Comparison of ENCODE assay signal across 24 cellular contexts in genomic region chr4:137212601-137213000, GRCh38.
"Had no signal": no experiment of that assay in that cellular context is flagged by ENCODE, and none has a peak within 500 bp of the region (broad histone marks: within the 10 kb centered on the region; RNA-seq: fewer than 3 reads in every experiment).

No MANE protein-coding gene starts in this region.

- H3K4me2 ChIP-seq: hepatocyte, smooth muscle cell had no signal

- H3K27me3 Mint-ChIP-seq: activated naive CD4-positive, alpha-beta T cell treated with anti-CD3 and anti-CD28 coated beads, Interleukin-2, amount 50 U/mL, for 24 hours; dendritic cell treated with granulocyte-macrophage colony-stimulating factor and Interleukin-4, amounts not matched to agents 40 ng/mL and 50 ng/mL, for 4 days; natural killer cell treated with Interleukin-12 subunit alpha and Interleukin-12 subunit beta and Interleukin-15 and Interleukin-18, amount 100 ng/mL, for 72 hours; stimulated activated memory B cell treated with anti-CD40 and anti-IgM and Interleukin-4, amounts not matched to agents 10 μg/mL and 1 μg/mL and 100 μg/mL, for 72 hours; type B pancreatic cell had no signal

- H3K36me3 Mint-ChIP-seq: activated naive CD4-positive, alpha-beta T cell treated with anti-CD3 and anti-CD28 coated beads, Interleukin-2, amount 50 U/mL, for 24 hours; natural killer cell treated with Interleukin-12 subunit alpha and Interleukin-12 subunit beta and Interleukin-15 and Interleukin-18, amount 100 ng/mL, for 72 hours; stimulated activated memory B cell treated with anti-CD40 and anti-IgM and Interleukin-4, amounts not matched to agents 10 μg/mL and 1 μg/mL and 100 μg/mL, for 72 hours; type B pancreatic cell had no signal

- H3K4me3 ChIP-seq: hepatocyte, left ventricle myocardium inferior, sigmoid colon, smooth muscle cell, stomach, thoracic aorta, vagina had no signal

- H3K36me3 ChIP-seq: brain microvascular endothelial cell, left ventricle myocardium inferior, sigmoid colon, stomach, thoracic aorta, vagina had no signal

- H3K27ac Mint-ChIP-seq: activated CD8-positive, alpha-beta T cell treated with anti-CD3 and anti-CD28 coated beads, Interleukin-2, amount 10 ng/mL, durations not matched to agents 7 days and 5 days; activated naive CD4-positive, alpha-beta T cell treated with anti-CD3 and anti-CD28 coated beads, Interleukin-2, amount 50 U/mL, for 24 hours; activated T-helper 1 cell treated with anti-CD3 and anti-CD28 coated beads, Interleukin-12 subunit alpha, Interleukin-12 subunit beta, Interleukin-2, Interleukin-4 antibody, amounts not matched to agents 30 ng/mL and 10 ng/mL and 1 ng/mL, durations not matched to agents 14 hours and 24 hours and 36 hours; dendritic cell treated with granulocyte-macrophage colony-stimulating factor and Interleukin-4, amounts not matched to agents 40 ng/mL and 50 ng/mL, for 4 days; natural killer cell treated with Interleukin-12 subunit alpha and Interleukin-12 subunit beta and Interleukin-15 and Interleukin-18, amount 100 ng/mL, for 72 hours; stimulated activated memory B cell treated with anti-CD40 and anti-IgM and Interleukin-4, amounts not matched to agents 10 μg/mL and 1 μg/mL and 100 μg/mL, for 72 hours; type B pancreatic cell had no signal

- H3K9me3 ChIP-seq: left ventricle myocardium inferior, sigmoid colon, stomach, thoracic aorta, vagina had no signal

- H3K79me2 ChIP-seq: hepatocyte had no signal

- H3K4me1 ChIP-seq: left ventricle myocardium inferior, sigmoid colon, stomach, vagina had no signal

- H3K27me3 ChIP-seq: brain microvascular endothelial cell, hepatocyte, sigmoid colon, stomach, vagina had no signal

- H2AFZ ChIP-seq: hepatocyte had no signal

- ATAC-seq: activated CD8-positive, alpha-beta T cell treated with anti-CD3 and anti-CD28 coated beads, Interleukin-2, amount 10 ng/mL, durations not matched to agents 7 days and 5 days; natural killer cell treated with Interleukin-12 subunit alpha and Interleukin-12 subunit beta and Interleukin-15 and Interleukin-18, amount 100 ng/mL, for 72 hours; stimulated activated memory B cell treated with anti-CD40 and anti-IgM and Interleukin-4, amounts not matched to agents 10 μg/mL and 1 μg/mL and 100 μg/mL, for 72 hours had no signal

- DNase-seq: activated CD4-positive, alpha-beta T cell treated with anti-CD3 and anti-CD28 coated beads for 1 hour; activated CD4-positive, alpha-beta T cell treated with anti-CD3 and anti-CD28 coated beads, Interleukin-2, amount 50 U/mL, for 1 hour; activated CD8-positive, alpha-beta T cell treated with anti-CD3 and anti-CD28 coated beads, Interleukin-2, amount 10 ng/mL, durations not matched to agents 7 days and 5 days; activated gamma-delta T cell treated with Interleukin-2 at 50 U/mL for 16 hours; aorta; brain microvascular endothelial cell; effector CD4-positive, alpha-beta T cell; erythroblast; foreskin melanocyte; glutamatergic neuron; left ventricle myocardium inferior; sigmoid colon; stimulated activated CD4-positive, alpha-beta T cell treated with anti-CD3 and anti-CD28 coated beads, Interleukin-15, amount 100 ng/mL, for 24 hours; stomach had no signal

- H3K9me3 Mint-ChIP-seq: activated T-helper 1 cell treated with anti-CD3 and anti-CD28 coated beads, Interleukin-12 subunit alpha, Interleukin-12 subunit beta, Interleukin-2, Interleukin-4 antibody, amounts not matched to agents 30 ng/mL and 10 ng/mL and 1 ng/mL, durations not matched to agents 14 hours and 24 hours and 36 hours; dendritic cell treated with granulocyte-macrophage colony-stimulating factor and Interleukin-4, amounts not matched to agents 40 ng/mL and 50 ng/mL, for 4 days; type B pancreatic cell had no signal

- H3K4me3 Mint-ChIP-seq: activated CD8-positive, alpha-beta T cell treated with anti-CD3 and anti-CD28 coated beads, Interleukin-2, amount 10 ng/mL, durations not matched to agents 7 days and 5 days; activated naive CD4-positive, alpha-beta T cell treated with anti-CD3 and anti-CD28 coated beads, Interleukin-2, amount 50 U/mL, for 24 hours; activated T-helper 1 cell treated with anti-CD3 and anti-CD28 coated beads, Interleukin-12 subunit alpha, Interleukin-12 subunit beta, Interleukin-2, Interleukin-4 antibody, amounts not matched to agents 30 ng/mL and 10 ng/mL and 1 ng/mL, durations not matched to agents 14 hours and 24 hours and 36 hours; dendritic cell treated with granulocyte-macrophage colony-stimulating factor and Interleukin-4, amounts not matched to agents 40 ng/mL and 50 ng/mL, for 4 days; natural killer cell treated with Interleukin-12 subunit alpha and Interleukin-12 subunit beta and Interleukin-15 and Interleukin-18, amount 100 ng/mL, for 72 hours; stimulated activated memory B cell treated with anti-CD40 and anti-IgM and Interleukin-4, amounts not matched to agents 10 μg/mL and 1 μg/mL and 100 μg/mL, for 72 hours; type B pancreatic cell had no signal

- H3K27ac ChIP-seq: brain microvascular endothelial cell, hepatocyte, left ventricle myocardium inferior, sigmoid colon, stomach, thoracic aorta, vagina had no signal

- H3K4me1 Mint-ChIP-seq: activated naive CD4-positive, alpha-beta T cell treated with anti-CD3 and anti-CD28 coated beads, Interleukin-2, amount 50 U/mL, for 24 hours; stimulated activated memory B cell treated with anti-CD40 and anti-IgM and Interleukin-4, amounts not matched to agents 10 μg/mL and 1 μg/mL and 100 μg/mL, for 72 hours had no signal
